ENCODE assay signal across 8 cellular contexts in the genomic region with DNA sequence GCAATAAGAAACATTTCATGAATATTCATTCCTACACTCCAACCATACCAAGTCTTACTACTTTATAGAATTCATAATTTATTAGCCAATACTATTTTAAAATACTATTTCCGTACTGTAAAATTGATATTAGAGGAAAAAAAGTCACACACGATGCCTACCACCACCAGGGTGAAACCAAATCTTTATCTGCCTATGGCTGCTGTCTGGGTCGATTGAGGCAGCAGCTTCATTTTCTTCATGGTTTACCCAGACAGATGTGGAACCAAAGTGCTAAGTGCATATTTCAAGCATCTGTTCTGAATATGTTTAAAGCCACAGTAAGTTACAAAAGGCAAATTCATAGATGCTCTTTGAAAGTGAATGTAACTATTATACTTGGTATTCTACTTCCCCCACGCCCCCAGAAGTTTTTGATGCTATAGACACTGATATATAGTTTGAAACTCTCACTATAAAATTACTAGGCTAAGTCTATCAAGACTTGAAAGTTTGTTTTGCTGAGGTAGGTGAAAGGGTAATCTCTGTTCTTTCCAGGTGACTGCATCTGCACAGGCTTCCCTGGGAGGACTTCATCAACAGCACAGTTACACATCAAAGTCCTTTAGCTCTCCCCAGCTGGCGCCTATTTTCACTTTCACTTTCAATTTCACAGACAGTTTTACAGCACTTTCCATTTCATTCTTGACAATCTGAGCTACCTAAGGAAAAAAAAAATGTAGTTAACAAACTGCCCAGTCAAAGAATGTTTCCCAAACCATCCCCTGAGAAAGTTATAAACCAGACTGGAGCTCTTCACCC.
DNase-seq lines count a peak whose midpoint lies in the region; ATAC-seq and TF ChIP-seq lines count a peak whose summit lies in the region.

No MANE protein-coding gene starts in this region.

- no peaks in the 10 kb centered on the region for H3K9me3 ChIP-seq in thymus (ENCODE audit: control insufficient read depth)
- no peaks in the 10 kb centered on the region for H3K9me3 ChIP-seq in sigmoid colon

- H3K27ac ChIP-seq in thymus (ENCODE audit: low read depth) (peak overlapping the region; percentile 75), sigmoid colon (no peak overlapping the region)

- TF ChIP-seq CTCF in sigmoid colon (IDR thresholded peaks at IDR 0.05), result no peak

- WGBS in thymus, result 72% methylated on average over 5 of the region's 5 CpGs
- 58 to 61% methylated on average over 5 of the region's 5 CpGs for WGBS in sigmoid colon, 2 donors

- H3K36me3 ChIP-seq in thymus (ENCODE audit: control insufficient read depth, insufficient read depth) (peaks cover 15% of the 10 kb centered on the region), sigmoid colon (no peaks in the 10 kb centered on the region)

- H3K4me3 ChIP-seq in thymus (ENCODE audit: low read length) (no peak overlapping the region), sigmoid colon (peak overlapping the region in 2 of 4 donors; percentile 21 to 32)

- DNase-seq in AG08395 (ENCODE audit: low spot score) (peak; percentile 50), SW480 (ENCODE audit: low spot score) (peak; percentile 59), mucosa of gallbladder (ENCODE audit: low spot score) (peak; percentile 48), sigmoid colon (no peak)
- peak; percentile 63 for DNase-seq in central memory CD4-positive, alpha-beta T cell

- H3K4me1 ChIP-seq in thymus (ENCODE audit: control insufficient read depth, insufficient read depth, low read length) (peaks cover 3% of the 10 kb centered on the region), sigmoid colon (peaks cover 0 to 11% (median 5%) of the 10 kb centered on the region in 4 donors)

- TF ChIP-seq EP300 in sigmoid colon (IDR thresholded peaks at IDR 0.05), result no peak

- no peaks in the 10 kb centered on the region for H3K27me3 ChIP-seq in thymus (ENCODE audit: control insufficient read depth, insufficient read depth)
- no peaks in the 10 kb centered on the region for H3K27me3 ChIP-seq in sigmoid colon

- intact Hi-C loops in sigmoid colon (cut with DNase I), result no loop called here

- ATAC-seq in GM18867 (IDR thresholded peaks at IDR 0.05; ENCODE audit: unreplicated experiment) (peak; percentile 95), HG03095 (IDR thresholded peaks at IDR 0.05; ENCODE audit: unreplicated experiment) (peak; percentile 94)

- TF ChIP-seq POLR2A in sigmoid colon (IDR thresholded peaks at IDR 0.05), result no peak
